27 cellular contexts compared by ENCODE assay signal in genomic region chr2:164073758-164074094, GRCh38.
DNase-seq lines count a peak whose midpoint lies in the region; ATAC-seq, FAIRE-seq and TF ChIP-seq lines count a peak whose summit lies in the region.
"Had no signal": no experiment of that assay in that cellular context is flagged by ENCODE, and none has a peak within 500 bp of the region (broad histone marks: within the 10 kb centered on the region; RNA-seq: fewer than 3 reads in every experiment).

No MANE protein-coding gene starts in this region.

- H3F3A ChIP-seq in SK-N-SH (replicated peaks; ENCODE audit: insufficient read depth), result no peaks in the 10 kb centered on the region

- H3K9me3 ChIP-seq in SK-N-SH (no peaks in the 10 kb centered on the region), H1 (ENCODE audit: insufficient read depth in 2 of 2, low read depth in 1 of 2, low read length in 1 of 2) (no peaks in the 10 kb centered on the region)

- no peak overlapping the region for H3K14ac ChIP-seq in H1 (ENCODE audit: insufficient read length)

- H3K27me3 Mint-ChIP-seq in nephron (ENCODE audit: low read depth), result no peaks in the 10 kb centered on the region
- peaks cover 9% of the 10 kb centered on the region for H3K27me3 Mint-ChIP-seq in type B pancreatic cell

- no peaks in the 10 kb centered on the region for H3K79me2 ChIP-seq in SK-N-SH (ENCODE audit: insufficient read depth)
- H3K79me2 ChIP-seq in H1 (ENCODE audit: control insufficient read depth in 1 of 2, insufficient read depth in 2 of 2, low read length in 2 of 2), result no peaks in the 10 kb centered on the region

- no peaks in the 10 kb centered on the region for H3K36me3 Mint-ChIP-seq in nephron (ENCODE audit: low read depth)
- H3K36me3 Mint-ChIP-seq in type B pancreatic cell, result no peaks in the 10 kb centered on the region
- H3K36me3 Mint-ChIP-seq: CD8-positive, alpha-beta T cell had no signal

- H2AFZ ChIP-seq in SK-N-SH (ENCODE audit: low read depth), result no peak overlapping the region
- H2AFZ ChIP-seq in H1 (ENCODE audit: low read length), result peak overlapping the region; percentile 34; the same call in 1 of the 2 replicates

- H3K4me3 ChIP-seq in SK-N-SH (ENCODE audit: low read depth in 2 of 2, low read length in 1 of 2), result no peak overlapping the region; a peak in 2 of 4 replicates
- no peak overlapping the region for H3K4me3 ChIP-seq in H1 (ENCODE audit: extremely low read depth in 1 of 4, insufficient read depth in 2 of 4, low read depth in 3 of 4, low read length in 4 of 4)
- H3K4me3 ChIP-seq: GM12878, K562 had no signal

- H4K8ac ChIP-seq in H1 (ENCODE audit: extremely low read depth, insufficient read depth, low read length), result no peak overlapping the region

- TF ChIP-seq RAD21 in SK-N-SH (IDR thresholded peaks at IDR 0.05; ENCODE audit: low read length), result no peak
- TF ChIP-seq RAD21 in H1 (IDR thresholded peaks at IDR 0.05 in 1 of 2, conservative IDR thresholded peaks at IDR 0.05 in 1 of 2; ENCODE audit: low read depth in 2 of 2, low read length in 2 of 2), result no peak

- H3K9ac ChIP-seq in SK-N-SH, result no peak overlapping the region
- no peak overlapping the region for H3K9ac ChIP-seq in H1 (replicated peaks in 1 of 4; ENCODE audit: extremely low read depth in 1 of 4, low read depth in 3 of 4, low read length in 3 of 4)

- no peak overlapping the region for H3K4ac ChIP-seq in H1 (replicated peaks; ENCODE audit: insufficient read length, low read depth, low read length)

- H3K4me1 Mint-ChIP-seq in nephron (peaks cover 29% of the 10 kb centered on the region), type B pancreatic cell (ENCODE audit: unreplicated experiment) (peaks cover 25% of the 10 kb centered on the region)

- H3K27me3 ChIP-seq in SK-N-SH (ENCODE audit: insufficient read depth) (no peaks in the 10 kb centered on the region), H1 (replicated peaks in 1 of 4; ENCODE audit: control insufficient read depth in 3 of 4, extremely low read depth in 1 of 4, insufficient read depth in 3 of 4, low read length in 3 of 4) (no peaks in the 10 kb centered on the region)

- H3K4me3 Mint-ChIP-seq in nephron (no peak overlapping the region), type B pancreatic cell (no peak overlapping the region)
- H3K4me3 Mint-ChIP-seq: CD8-positive, alpha-beta T cell had no signal

- no peak for FAIRE-seq in H1 (lab: Jason Lieb, UNC)
- FAIRE-seq: A204.1, GM12878, HTR-8/SVneo, K562 had no signal

- no peaks in the 10 kb centered on the region for H3K79me1 ChIP-seq in H1 (ENCODE audit: low read depth, low read length)

- H2BK20ac ChIP-seq in H1 (ENCODE audit: low read length), result no peak overlapping the region

- ATAC-seq in SK-N-SH treated with all-trans-retinoic acid at 6 μM for 48 hours, result no peak
- no peak for ATAC-seq in HG02970 (IDR thresholded peaks at IDR 0.05; ENCODE audit: low FRiP score, unreplicated experiment)
- ATAC-seq: CD8-positive, alpha-beta T cell; GM12878; K562; PC-3 had no signal

- TF ChIP-seq EP300 in SK-N-SH (IDR thresholded peaks at IDR 0.05; ENCODE audit: borderline replicate concordance in 1 of 2, low read depth in 1 of 2, low read length in 1 of 2) (no peak), H1 (IDR thresholded peaks at IDR 0.05; ENCODE audit: borderline replicate concordance in 1 of 2, low read depth in 2 of 2, low read length in 2 of 2) (no peak)

- no peak overlapping the region for H4K91ac ChIP-seq in H1 (replicated peaks; ENCODE audit: insufficient read length, low read length)

- TF ChIP-seq CTCF in SK-N-SH (IDR thresholded peaks at IDR 0.05), result no peak
- no peak for TF ChIP-seq CTCF in H1 (IDR thresholded peaks at IDR 0.05; ENCODE audit: control extremely low read depth in 1 of 3, insufficient read depth in 1 of 3, low read depth in 1 of 3, low read length in 3 of 3)
- TF ChIP-seq CTCF in nephron (IDR thresholded peaks at IDR 0.05; ENCODE audit: unreplicated experiment in 3 of 3), result no peak
- no peak for TF ChIP-seq CTCF in type B pancreatic cell (conservative IDR thresholded peaks at IDR 0.05)

- no peak overlapping the region for H2BK5ac ChIP-seq in H1 (ENCODE audit: low read depth, low read length)

- H3K27ac ChIP-seq in SK-N-SH (ENCODE audit: low read depth in 2 of 2, low read length in 1 of 2), result peak overlapping the region in 1 of 2 experiments; percentile 98; a peak in 2 of 4 replicates
- H3K27ac ChIP-seq in H1 (ENCODE audit: low read depth, low read length), result no peak overlapping the region
- H3K27ac ChIP-seq: C4-2B had no signal

- H3K9me3 Mint-ChIP-seq in nephron (peaks cover 12% of the 10 kb centered on the region), type B pancreatic cell (peaks cover 7% of the 10 kb centered on the region)

- H4K20me1 ChIP-seq in SK-N-SH (ENCODE audit: insufficient read depth) (no peaks in the 10 kb centered on the region), H1 (replicated peaks in 1 of 2; ENCODE audit: control insufficient read depth in 1 of 2, insufficient read depth in 2 of 2, low read length in 2 of 2) (no peaks in the 10 kb centered on the region)

- POLR2A ChIA-PET in SK-N-SH (lab: Yijun Ruan, JAX) (no interaction called here), H1 (lab: Charles Lee; ENCODE audit: partially characterized antibody) (no interaction called here)

- no peak overlapping the region for H3K23ac ChIP-seq in H1 (ENCODE audit: insufficient read length)

- H3K4me2 ChIP-seq in SK-N-SH, result no peak overlapping the region
- H3K4me2 ChIP-seq in H1 (ENCODE audit: insufficient read depth in 1 of 2, low read depth in 2 of 2, low read length in 2 of 2), result no peak overlapping the region

- no peaks in the 10 kb centered on the region for H3K9me2 ChIP-seq in SK-N-SH

- H2BK120ac ChIP-seq in H1 (replicated peaks; ENCODE audit: low read depth, low read length), result no peak overlapping the region

- H3K56ac ChIP-seq in H1 (replicated peaks; ENCODE audit: insufficient read length, low read depth, low read length), result no peak overlapping the region

- H3K23me2 ChIP-seq in H1 (ENCODE audit: low read depth, low read length), result no peaks in the 10 kb centered on the region

- H4K5ac ChIP-seq in H1 (ENCODE audit: insufficient read length, low read depth, low read length), result no peak overlapping the region

- WGBS in SK-N-SH (ENCODE audit: low lambda C conversion rate), result 7% methylated on average over 2 of the region's 2 CpGs
- WGBS in H1 (ENCODE audit: extremely low coverage in 1 of 2, insufficient coverage in 1 of 2, insufficient read length in 1 of 2, insufficient replicate concordance in 2 of 2, low coverage in 1 of 2, low lambda C conversion rate in 2 of 2, missing lambda C conversion rate in 1 of 2), 2 experiments, result 74% methylated on average over 2 of the region's 2 CpGs; no CpG with 5 or more reads in 1 of the 2 experiments

- H3K27ac Mint-ChIP-seq in nephron (peak overlapping the region; percentile 74 to 95 (median 87)), type B pancreatic cell (peak overlapping the region; percentile 67)
- H3K27ac Mint-ChIP-seq: CD8-positive, alpha-beta T cell had no signal

- H2AK5ac ChIP-seq in H1 (ENCODE audit: low read depth, low read length), result no peak overlapping the region

- no peak overlapping the region for H2BK15ac ChIP-seq in H1 (ENCODE audit: low read length)

- CTCF ChIA-PET in SK-N-SH (lab: Yijun Ruan, JAX), result no interaction called here
- CTCF ChIA-PET in H1 (lab: Charles Lee; ENCODE audit: partially characterized antibody), result no interaction called here

- no peak overlapping the region for H3K18ac ChIP-seq in H1 (ENCODE audit: extremely low read depth, low read length)

- H3K36me3 ChIP-seq in SK-N-SH (replicated peaks in 1 of 2; ENCODE audit: control insufficient read depth in 1 of 2, insufficient read depth in 2 of 2, low read length in 1 of 2), result no peaks in the 10 kb centered on the region
- H3K36me3 ChIP-seq in H1 (ENCODE audit: control insufficient read depth in 2 of 4, insufficient read depth in 4 of 4, low read length in 3 of 4), result no peaks in the 10 kb centered on the region

- TF ChIP-seq POLR2A in H1 (IDR thresholded peaks at IDR 0.05; ENCODE audit: control extremely low read depth in 1 of 2, low read depth in 2 of 2, low read length in 2 of 2), result no peak

- H3K4me1 ChIP-seq in SK-N-SH (ENCODE audit: control insufficient read depth in 1 of 2, insufficient read depth in 2 of 2, low read depth in 1 of 2, low read length in 1 of 2) (peaks cover 0 to 9% of the 10 kb centered on the region in 2 experiments; a peak in 2 of 4 replicates), H1 (replicated peaks in 1 of 4; ENCODE audit: control insufficient read depth in 3 of 4, insufficient read depth in 4 of 4, low read length in 3 of 4) (no peaks in the 10 kb centered on the region)

- no peak overlapping the region for H2BK12ac ChIP-seq in H1 (ENCODE audit: low read depth, low read length)

- peak; percentile 4 for DNase-seq in SK-N-SH
- no peak for DNase-seq in H1 (ENCODE audit: low read depth in 1 of 2, low spot score in 2 of 2)
- no peak for DNase-seq in type B pancreatic cell (ENCODE audit: extremely low spot score, unreplicated experiment)
- no peak for DNase-seq in kidney tubule cell (ENCODE audit: low spot score)
- no peak for DNase-seq in NCI-H2107 treated with DMSO at 0.1 percent for 48 hours (lab: John Stamatoyannopoulos, UW; ENCODE audit: unreplicated experiment)
- DNase-seq: AML-193; CD8-positive, alpha-beta T cell; DMS 273 treated with DMSO at 0.1 percent for 48 hours; DMS79; GDM1; GOT3; HCEC 1CT; Kasumi-1; NCI-H1436 treated with DMSO at 0.1 percent for 48 hours; NCI-H187 treated with DMSO at 0.1 percent for 48 hours; NCI-H2107; NCI-H526 treated with DMSO at 0.1 percent for 48 hours; PC-3; T-helper 1 cell had no signal

TF ChIP-seq in SK-N-SH treated with all-trans-retinoic acid at 6 μM for 48 hours, 23 proteins besides CTCF, POLR2A, EP300 and RAD21 (continues in another document):
- no peak for TF ChIP-seq BACH2 (CRISPR knock-in tag; IDR thresholded peaks at IDR 0.05; ENCODE audit: borderline replicate concordance)
- TF ChIP-seq SNAI2 (CRISPR knock-in tag; IDR thresholded peaks at IDR 0.05), result no peak
- no peak for TF ChIP-seq ZNF8 (CRISPR knock-in tag; IDR thresholded peaks at IDR 0.05)

TF ChIP-seq in H1, 55 proteins besides CTCF, POLR2A, EP300 and RAD21 (continues in another document):
- TF ChIP-seq CREB1 (IDR thresholded peaks at IDR 0.05) (no peak), SP2 (IDR thresholded peaks at IDR 0.05; ENCODE audit: low read length) (no peak), EZH2 (IDR thresholded peaks at IDR 0.05; ENCODE audit: low read depth, low read length, severe bottlenecking) (no peak), TBP (IDR thresholded peaks at IDR 0.05; ENCODE audit: low read depth, low read length) (no peak), KDM1A (IDR thresholded peaks at IDR 0.05; ENCODE audit: borderline replicate concordance, low read length) (no peak), TEAD4 (IDR thresholded peaks at IDR 0.05; ENCODE audit: low read depth, low read length) (no peak)
- TF ChIP-seq, protein P1, sequence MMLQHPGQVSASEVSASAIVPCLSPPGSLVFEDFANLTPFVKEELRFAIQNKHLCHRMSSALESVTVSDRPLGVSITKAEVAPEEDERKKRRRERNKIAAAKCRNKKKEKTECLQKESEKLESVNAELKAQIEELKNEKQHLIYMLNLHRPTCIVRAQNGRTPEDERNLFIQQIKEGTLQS (IDR thresholded peaks at IDR 0.05; ENCODE audit: insufficient read depth, low read depth, low read length), result no peak
- TF ChIP-seq, protein P2, sequence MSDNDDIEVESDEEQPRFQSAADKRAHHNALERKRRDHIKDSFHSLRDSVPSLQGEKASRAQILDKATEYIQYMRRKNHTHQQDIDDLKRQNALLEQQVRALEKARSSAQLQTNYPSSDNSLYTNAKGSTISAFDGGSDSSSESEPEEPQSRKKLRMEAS (IDR thresholded peaks at IDR 0.05), result no peak
